ENCODE assay signal across 38 cellular contexts in genomic region chr18:5568416-5568815, GRCh38. TPM values are rescaled to one million over a fixed set of nuclear protein-coding genes. Genes with fewer than 3 reads are reported as not detected.
"Had no signal": no experiment of that assay in that cellular context is flagged by ENCODE, and none has a peak within 500 bp of the region (broad histone marks: within the 10 kb centered on the region; RNA-seq: fewer than 3 reads in every experiment).

No MANE protein-coding gene starts in this region.

- H3K9me3 Mint-ChIP-seq: activated B cell treated with CpG ODN at 0.5 μM for 24 hours; activated CD4-positive, alpha-beta memory T cell treated with anti-CD3 and anti-CD28 coated beads for 36 hours; activated CD4-positive, alpha-beta T cell treated with anti-CD3 and anti-CD28 coated beads, Interleukin-2, amount 10 ng/mL, durations not matched to agents 24 days and 14 days; activated CD8-positive, alpha-beta T cell treated with anti-CD3 and anti-CD28 coated beads for 36 hours; activated naive CD4-positive, alpha-beta T cell treated with anti-CD3 and anti-CD28 coated beads for 36 hours; activated naive CD4-positive, alpha-beta T cell treated with anti-CD3 and anti-CD28 coated beads, Interleukin-2, amount 50 U/mL, for 24 hours; activated naive CD8-positive, alpha-beta T cell treated with anti-CD3 and anti-CD28 coated beads, Interleukin-2, amount 10 ng/mL, durations not matched to agents 7 days and 5 days; activated naive CD8-positive, alpha-beta T cell treated with anti-CD3 and anti-CD28 coated beads, Interleukin-2, amount 50 U/mL, for 24 hours; activated T-cell treated with anti-CD3 and anti-CD28 coated beads, Interleukin-2, amount 50 U/mL, for 4 hours; activated T-helper 1 cell treated with anti-CD3 and anti-CD28 coated beads, Interleukin-12 subunit alpha, Interleukin-12 subunit beta, Interleukin-2, Interleukin-4 antibody, amounts not matched to agents 30 ng/mL and 10 ng/mL and 1 ng/mL, durations not matched to agents 14 hours and 24 hours and 36 hours; activated T-helper 17 cell treated with anti-CD3 and anti-CD28 coated beads, Interleukin-2, amount 50 U/mL, for 72 hours; brain; T-helper 1 cell treated with Interleukin-12 subunit alpha and Interleukin-12 subunit beta and Interleukin-4 antibody, amounts not matched to agents 30 μg/mL and 1 μg/mL, for 36 hours; T-helper 2 cell treated with Interferon-gamma antibody and Interleukin-4, amounts not matched to agents 5 μg/mL and 100 μg/mL, for 36 hours had no signal

- DNase-seq: activated B cell treated with CpG ODN at 0.5 μM for 24 hours; activated CD4-positive, alpha-beta memory T cell treated with anti-CD3 and anti-CD28 coated beads for 36 hours; activated CD4-positive, alpha-beta T cell treated with anti-CD3 and anti-CD28 coated beads for 4 hours; activated CD4-positive, alpha-beta T cell treated with anti-CD3 and anti-CD28 coated beads, Interleukin-2, amount 10 ng/mL, durations not matched to agents 24 days and 14 days; activated CD4-positive, alpha-beta T cell treated with anti-CD3 and anti-CD28 coated beads, Interleukin-2, amount 50 U/mL, for 1 hour; activated CD4-positive, alpha-beta T cell treated with anti-CD3 and anti-CD28 coated beads, Interleukin-2, amount 50 U/mL, for 4 hours; activated CD4-positive, CD25-positive, alpha-beta regulatory T cell treated with anti-CD3 and anti-CD28 coated beads, Interleukin-2, amount 50 U/mL, for 72 hours; activated CD8-positive, alpha-beta memory T cell treated with anti-CD3 and anti-CD28 coated beads, Interleukin-2, amount 50 U/mL, for 4 hours; activated CD8-positive, alpha-beta T cell treated with anti-CD3 and anti-CD28 coated beads for 36 hours; activated effector memory CD4-positive, alpha-beta T cell treated with anti-CD3 and anti-CD28 coated beads, Interleukin-2, amount 50 U/mL, for 16 hours; activated gamma-delta T cell treated with Interleukin-2 at 50 U/mL for 16 hours; activated naive CD4-positive, alpha-beta T cell; activated naive CD4-positive, alpha-beta T cell treated with anti-CD3 and anti-CD28 coated beads for 36 hours; activated naive CD8-positive, alpha-beta T cell treated with anti-CD3 and anti-CD28 coated beads, Interleukin-2, amount 10 ng/mL, durations not matched to agents 7 days and 5 days; activated naive CD8-positive, alpha-beta T cell treated with anti-CD3 and anti-CD28 coated beads, Interleukin-2, amount 50 U/mL, for 24 hours; activated T-cell treated with anti-CD3 and anti-CD28 coated beads for 4 hours; activated T-cell treated with anti-CD3 and anti-CD28 coated beads, Interleukin-2, amount 50 U/mL, for 1 hour; activated T-cell treated with anti-CD3 and anti-CD28 coated beads, Interleukin-2, amount 50 U/mL, for 4 hours; activated T-cell treated with anti-CD3 and anti-CD28 coated beads, Interleukin-2, amount 50 U/mL, for 72 hours; amygdala; anterior cingulate cortex; caudate nucleus; cerebellar nuclear complex; T-helper 1 cell; T-helper 2 cell; T-helper 9 cell had no signal

- H3K27me3 ChIP-seq: ascending aorta, cardiac muscle cell had no signal

- H3K36me3 Mint-ChIP-seq: activated CD4-positive, alpha-beta memory T cell treated with anti-CD3 and anti-CD28 coated beads for 36 hours; activated naive CD4-positive, alpha-beta T cell treated with anti-CD3 and anti-CD28 coated beads, Interleukin-2, amount 50 U/mL, for 24 hours; activated naive CD8-positive, alpha-beta T cell; activated naive CD8-positive, alpha-beta T cell treated with anti-CD3 and anti-CD28 coated beads, Interleukin-2, amount 10 ng/mL, durations not matched to agents 7 days and 5 days; brain had no signal

- H3K4me1 ChIP-seq: ascending aorta had no signal

- H3K36me3 ChIP-seq: ascending aorta, cardiac muscle cell had no signal

- H3K4me3 ChIP-seq: ascending aorta, cardiac muscle cell had no signal

- H3K4me3 Mint-ChIP-seq: activated B cell treated with CpG ODN at 0.5 μM for 24 hours; activated CD4-positive, alpha-beta memory T cell treated with anti-CD3 and anti-CD28 coated beads for 36 hours; activated CD4-positive, alpha-beta T cell treated with anti-CD3 and anti-CD28 coated beads, Interleukin-2, amount 10 ng/mL, durations not matched to agents 24 days and 14 days; activated CD8-positive, alpha-beta T cell treated with anti-CD3 and anti-CD28 coated beads for 36 hours; activated naive CD4-positive, alpha-beta T cell treated with anti-CD3 and anti-CD28 coated beads for 36 hours; activated naive CD4-positive, alpha-beta T cell treated with anti-CD3 and anti-CD28 coated beads, Interleukin-2, amount 50 U/mL, for 24 hours; activated naive CD8-positive, alpha-beta T cell; activated naive CD8-positive, alpha-beta T cell treated with anti-CD3 and anti-CD28 coated beads, Interleukin-2, amount 10 ng/mL, durations not matched to agents 7 days and 5 days; activated naive CD8-positive, alpha-beta T cell treated with anti-CD3 and anti-CD28 coated beads, Interleukin-2, amount 50 U/mL, for 24 hours; activated T-cell treated with anti-CD3 and anti-CD28 coated beads, Interleukin-2, amount 50 U/mL, for 4 hours; activated T-cell treated with anti-CD3 and anti-CD28 coated beads, Interleukin-2, amount 50 U/mL, for 72 hours; activated T-helper 1 cell treated with anti-CD3 and anti-CD28 coated beads, Interleukin-12 subunit alpha, Interleukin-12 subunit beta, Interleukin-2, Interleukin-4 antibody, amounts not matched to agents 30 ng/mL and 10 ng/mL and 1 ng/mL, durations not matched to agents 14 hours and 24 hours and 36 hours; activated T-helper 17 cell treated with anti-CD3 and anti-CD28 coated beads, Interleukin-2, amount 50 U/mL, for 72 hours; brain; central memory CD8-positive, alpha-beta T cell; T-helper 1 cell treated with Interleukin-12 subunit alpha and Interleukin-12 subunit beta and Interleukin-4 antibody, amounts not matched to agents 30 μg/mL and 1 μg/mL, for 36 hours; T-helper 2 cell treated with Interferon-gamma antibody and Interleukin-4, amounts not matched to agents 5 μg/mL and 100 μg/mL, for 36 hours had no signal

- ATAC-seq: activated CD8-positive, alpha-beta T cell treated with anti-CD3 and anti-CD28 coated beads for 36 hours; activated naive CD8-positive, alpha-beta T cell treated with anti-CD3 and anti-CD28 coated beads, Interleukin-2, amount 50 U/mL, for 24 hours; activated T-cell treated with anti-CD3 and anti-CD28 coated beads, Interleukin-2, amount 50 U/mL, for 4 hours; activated T-cell treated with anti-CD3 and anti-CD28 coated beads, Interleukin-2, amount 50 U/mL, for 72 hours; activated T-helper 17 cell treated with anti-CD3 and anti-CD28 coated beads, Interleukin-2, amount 50 U/mL, for 72 hours had no signal

- H3K27ac Mint-ChIP-seq: activated B cell treated with CpG ODN at 0.5 μM for 24 hours; activated CD4-positive, alpha-beta memory T cell treated with anti-CD3 and anti-CD28 coated beads for 36 hours; activated CD4-positive, alpha-beta T cell treated with anti-CD3 and anti-CD28 coated beads, Interleukin-2, amount 10 ng/mL, durations not matched to agents 24 days and 14 days; activated CD8-positive, alpha-beta T cell treated with anti-CD3 and anti-CD28 coated beads for 36 hours; activated naive CD4-positive, alpha-beta T cell treated with anti-CD3 and anti-CD28 coated beads for 36 hours; activated naive CD4-positive, alpha-beta T cell treated with anti-CD3 and anti-CD28 coated beads, Interleukin-2, amount 50 U/mL, for 24 hours; activated naive CD8-positive, alpha-beta T cell; activated naive CD8-positive, alpha-beta T cell treated with anti-CD3 and anti-CD28 coated beads, Interleukin-2, amount 10 ng/mL, durations not matched to agents 7 days and 5 days; activated naive CD8-positive, alpha-beta T cell treated with anti-CD3 and anti-CD28 coated beads, Interleukin-2, amount 50 U/mL, for 24 hours; activated T-cell treated with anti-CD3 and anti-CD28 coated beads, Interleukin-2, amount 50 U/mL, for 72 hours; activated T-helper 1 cell treated with anti-CD3 and anti-CD28 coated beads, Interleukin-12 subunit alpha, Interleukin-12 subunit beta, Interleukin-2, Interleukin-4 antibody, amounts not matched to agents 30 ng/mL and 10 ng/mL and 1 ng/mL, durations not matched to agents 14 hours and 24 hours and 36 hours; activated T-helper 17 cell treated with anti-CD3 and anti-CD28 coated beads, Interleukin-2, amount 50 U/mL, for 72 hours; brain; T-helper 1 cell treated with Interleukin-12 subunit alpha and Interleukin-12 subunit beta and Interleukin-4 antibody, amounts not matched to agents 30 μg/mL and 1 μg/mL, for 36 hours; T-helper 2 cell treated with Interferon-gamma antibody and Interleukin-4, amounts not matched to agents 5 μg/mL and 100 μg/mL, for 36 hours had no signal

- H3K9me3 ChIP-seq: ascending aorta had no signal

- H3K4me1 Mint-ChIP-seq: activated B cell treated with CpG ODN at 0.5 μM for 24 hours; activated CD4-positive, alpha-beta T cell treated with anti-CD3 and anti-CD28 coated beads, Interleukin-2, amount 10 ng/mL, durations not matched to agents 24 days and 14 days; activated naive CD8-positive, alpha-beta T cell treated with anti-CD3 and anti-CD28 coated beads, Interleukin-2, amount 50 U/mL, for 24 hours; activated T-helper 17 cell treated with anti-CD3 and anti-CD28 coated beads, Interleukin-2, amount 50 U/mL, for 72 hours; central memory CD8-positive, alpha-beta T cell had no signal

- H3K27ac ChIP-seq: ascending aorta, cardiac muscle cell, VCaP had no signal

RNA-seq across cellular contexts. Expression of gene EPB41L3, which starts 24.6 kb away (rescaled TPM):
- total RNA-seq: activated CD8-positive, alpha-beta memory T cell treated with anti-CD3 and anti-CD28 coated beads for 36 hours had no signal
